Comparison of ENCODE assay signal across 1 cellular context in the genomic region with DNA sequence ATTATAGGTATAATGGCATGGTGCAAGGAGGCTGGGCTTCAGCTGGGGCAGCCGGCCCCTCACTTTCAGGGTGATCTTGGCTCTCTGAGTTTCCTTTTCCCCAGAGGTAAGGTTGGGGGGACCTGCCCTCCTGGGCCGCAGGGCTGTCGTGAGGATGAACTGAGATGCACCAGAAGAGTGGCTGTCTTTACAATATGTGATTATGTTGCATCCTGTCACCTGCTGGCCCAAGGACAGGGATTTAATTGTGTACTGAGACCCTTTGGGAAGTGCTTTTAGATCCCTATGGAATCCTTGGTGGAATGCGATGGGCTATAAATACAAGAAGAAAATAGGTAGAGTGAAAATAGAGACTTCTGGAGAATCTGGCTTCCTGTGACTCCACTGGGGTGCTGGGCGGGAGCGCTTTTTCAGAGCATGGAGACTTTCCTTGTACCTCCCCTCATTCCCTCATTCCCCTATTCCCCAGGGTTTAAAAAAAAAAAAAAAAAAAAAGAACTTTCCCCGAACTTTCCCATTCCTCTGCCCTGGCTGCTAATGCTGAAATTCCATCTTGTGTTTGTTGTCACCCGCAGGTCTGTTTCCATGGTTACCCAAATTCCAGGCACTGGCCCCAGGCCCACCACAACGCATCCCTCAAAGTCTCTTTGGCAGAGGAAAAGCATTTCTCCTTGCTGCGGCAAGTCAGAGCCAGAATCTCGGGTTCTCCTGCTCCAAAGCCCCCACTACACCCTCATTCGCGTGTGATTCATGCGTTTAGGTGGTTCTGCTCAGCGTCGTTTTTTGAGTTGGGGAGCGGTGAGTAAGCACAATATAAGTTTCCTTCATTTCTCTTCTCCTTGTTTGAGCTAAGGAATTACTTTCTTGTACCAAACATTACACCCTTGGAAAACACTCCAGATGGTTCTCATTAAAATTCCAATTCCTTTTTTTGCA.
A peak's percentile ranks its signal among the peaks of the same experiment; 100 is the strongest.
TF ChIP-seq lines count a peak whose summit lies in the region.

No MANE protein-coding gene starts in this region.

TF ChIP-seq in SK-N-SH, 30 proteins besides CTCF, POLR2A, EP300 and RAD21 (continued from another document):
- TF ChIP-seq GABPA (IDR thresholded peaks at IDR 0.05; ENCODE audit: low read depth) (no peak), CHD2 (IDR thresholded peaks at IDR 0.05; ENCODE audit: low read length, partially characterized antibody) (no peak), NRF1 (IDR thresholded peaks at IDR 0.05; ENCODE audit: low read depth, low read length) (no peak), FOXM1 (IDR thresholded peaks at IDR 0.05; ENCODE audit: low read depth) (peak; percentile 89; the same call in 1 of the 2 replicates), POLR2AphosphoS5 (IDR thresholded peaks at IDR 0.05; ENCODE audit: low read depth, low read length) (peak; percentile 68), SIN3A (IDR thresholded peaks at IDR 0.05; ENCODE audit: borderline replicate concordance, low read depth, low read length) (peak; percentile 64; the same call in 1 of the 2 replicates), GATA2 (CRISPR knock-in tag; IDR thresholded peaks at IDR 0.05) (no peak), FOSL2 (IDR thresholded peaks at IDR 0.05; ENCODE audit: borderline replicate concordance, low read depth) (peak; percentile 88), EZH2phosphoT487 (IDR thresholded peaks at IDR 0.05; ENCODE audit: borderline replicate concordance, low read depth) (no peak), SMC3 (IDR thresholded peaks at IDR 0.05; ENCODE audit: low read depth, low read length) (no peak), MXI1 (IDR thresholded peaks at IDR 0.05; ENCODE audit: low read depth, low read length) (no peak), NFIC (IDR thresholded peaks at IDR 0.05; ENCODE audit: borderline replicate concordance) (peak; percentile 94), RCOR1 (IDR thresholded peaks at IDR 0.05; ENCODE audit: low read length) (no peak)
- TF ChIP-seq, protein P1, sequence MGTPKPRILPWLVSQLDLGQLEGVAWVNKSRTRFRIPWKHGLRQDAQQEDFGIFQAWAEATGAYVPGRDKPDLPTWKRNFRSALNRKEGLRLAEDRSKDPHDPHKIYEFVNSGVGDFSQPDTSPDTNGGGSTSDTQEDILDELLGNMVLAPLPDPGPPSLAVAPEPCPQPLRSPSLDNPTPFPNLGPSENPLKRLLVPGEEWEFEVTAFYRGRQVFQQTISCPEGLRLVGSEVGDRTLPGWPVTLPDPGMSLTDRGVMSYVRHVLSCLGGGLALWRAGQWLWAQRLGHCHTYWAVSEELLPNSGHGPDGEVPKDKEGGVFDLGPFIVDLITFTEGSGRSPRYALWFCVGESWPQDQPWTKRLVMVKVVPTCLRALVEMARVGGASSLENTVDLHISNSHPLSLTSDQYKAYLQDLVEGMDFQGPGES (IDR thresholded peaks at IDR 0.05; ENCODE audit: low read depth, low read length) = no peak
- TF ChIP-seq, protein P2, sequence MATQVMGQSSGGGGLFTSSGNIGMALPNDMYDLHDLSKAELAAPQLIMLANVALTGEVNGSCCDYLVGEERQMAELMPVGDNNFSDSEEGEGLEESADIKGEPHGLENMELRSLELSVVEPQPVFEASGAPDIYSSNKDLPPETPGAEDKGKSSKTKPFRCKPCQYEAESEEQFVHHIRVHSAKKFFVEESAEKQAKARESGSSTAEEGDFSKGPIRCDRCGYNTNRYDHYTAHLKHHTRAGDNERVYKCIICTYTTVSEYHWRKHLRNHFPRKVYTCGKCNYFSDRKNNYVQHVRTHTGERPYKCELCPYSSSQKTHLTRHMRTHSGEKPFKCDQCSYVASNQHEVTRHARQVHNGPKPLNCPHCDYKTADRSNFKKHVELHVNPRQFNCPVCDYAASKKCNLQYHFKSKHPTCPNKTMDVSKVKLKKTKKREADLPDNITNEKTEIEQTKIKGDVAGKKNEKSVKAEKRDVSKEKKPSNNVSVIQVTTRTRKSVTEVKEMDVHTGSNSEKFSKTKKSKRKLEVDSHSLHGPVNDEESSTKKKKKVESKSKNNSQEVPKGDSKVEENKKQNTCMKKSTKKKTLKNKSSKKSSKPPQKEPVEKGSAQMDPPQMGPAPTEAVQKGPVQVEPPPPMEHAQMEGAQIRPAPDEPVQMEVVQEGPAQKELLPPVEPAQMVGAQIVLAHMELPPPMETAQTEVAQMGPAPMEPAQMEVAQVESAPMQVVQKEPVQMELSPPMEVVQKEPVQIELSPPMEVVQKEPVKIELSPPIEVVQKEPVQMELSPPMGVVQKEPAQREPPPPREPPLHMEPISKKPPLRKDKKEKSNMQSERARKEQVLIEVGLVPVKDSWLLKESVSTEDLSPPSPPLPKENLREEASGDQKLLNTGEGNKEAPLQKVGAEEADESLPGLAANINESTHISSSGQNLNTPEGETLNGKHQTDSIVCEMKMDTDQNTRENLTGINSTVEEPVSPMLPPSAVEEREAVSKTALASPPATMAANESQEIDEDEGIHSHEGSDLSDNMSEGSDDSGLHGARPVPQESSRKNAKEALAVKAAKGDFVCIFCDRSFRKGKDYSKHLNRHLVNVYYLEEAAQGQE (IDR thresholded peaks at IDR 0.05; ENCODE audit: low read depth, low read length) = peak; percentile 58
TF ChIP-seq in SK-N-SH: peak in this region for 14.
